23 cellular contexts compared by ENCODE assay signal in genomic region chr3:16380421-16380820, GRCh38.
A peak's percentile ranks its signal among the peaks of the same experiment; 100 is the strongest.
DNase-seq lines count a peak whose midpoint lies in the region; TF ChIP-seq lines count a peak whose summit lies in the region.
"Had no signal": no experiment of that assay in that cellular context is flagged by ENCODE, and none has a peak within 500 bp of the region (broad histone marks: within the 10 kb centered on the region; RNA-seq: fewer than 3 reads in every experiment).

No MANE protein-coding gene starts in this region.

- peak overlapping the region; percentile 97 for H3K27ac ChIP-seq in OCI-LY1 (ENCODE audit: low read depth, low read length, poor library complexity, severe bottlenecking)
- peak overlapping the region; percentile 90 for H3K27ac ChIP-seq in thymus (ENCODE audit: low read depth)
- H3K27ac ChIP-seq: brain microvascular endothelial cell, C4-2B, GM23248, heart left ventricle, psoas muscle had no signal

- peak overlapping the region; percentile 30; the same call in 1 of the 2 replicates for H3K4me2 ChIP-seq in OCI-LY1 (ENCODE audit: low read length)

- peak overlapping the region; percentile 4 for H3K4me3 ChIP-seq in OCI-LY1 (ENCODE audit: low read depth, low read length, poor library complexity, severe bottlenecking)
- no peak overlapping the region for H3K4me3 ChIP-seq in thymus (ENCODE audit: low read length)
- H3K4me3 ChIP-seq: GM23248, heart left ventricle, psoas muscle had no signal

- no peaks in the 10 kb centered on the region for H3K27me3 Mint-ChIP-seq in activated naive CD4-positive, alpha-beta T cell treated with anti-CD3 and anti-CD28 coated beads for 36 hours (ENCODE audit: low read depth)
- H3K27me3 Mint-ChIP-seq in activated naive CD8-positive, alpha-beta T cell, result no peaks in the 10 kb centered on the region
- peaks cover 2% of the 10 kb centered on the region for H3K27me3 Mint-ChIP-seq in progenitor cell of endocrine pancreas

- no peaks in the 10 kb centered on the region for H3K9me3 ChIP-seq in OCI-LY1 (ENCODE audit: low read length)
- no peaks in the 10 kb centered on the region for H3K9me3 ChIP-seq in thymus (ENCODE audit: control insufficient read depth)
- H3K9me3 ChIP-seq: heart left ventricle, psoas muscle had no signal

- H3K4me1 ChIP-seq in OCI-LY1 (ENCODE audit: insufficient read depth, low read length, severe bottlenecking), result peaks cover 90% of the 10 kb centered on the region
- peaks cover 55% of the 10 kb centered on the region for H3K4me1 ChIP-seq in thymus (ENCODE audit: control insufficient read depth, insufficient read depth, low read length)

- H3K36me3 ChIP-seq in OCI-LY1 (ENCODE audit: insufficient read depth, low read length) (peaks cover 94% of the 10 kb centered on the region), thymus (ENCODE audit: control insufficient read depth, insufficient read depth) (peaks cover 9% of the 10 kb centered on the region)

- no peaks in the 10 kb centered on the region for H3K9me2 ChIP-seq in OCI-LY1 (ENCODE audit: low read depth, low read length)

- no peak overlapping the region for H2AFZ ChIP-seq in OCI-LY1 (ENCODE audit: low read length)
- H2AFZ ChIP-seq: GM23248 had no signal

- peak overlapping the region; percentile 77 for H3K27ac Mint-ChIP-seq in activated naive CD4-positive, alpha-beta T cell treated with anti-CD3 and anti-CD28 coated beads for 36 hours
- peak overlapping the region; percentile 51 for H3K27ac Mint-ChIP-seq in activated naive CD8-positive, alpha-beta T cell
- H3K27ac Mint-ChIP-seq in progenitor cell of endocrine pancreas, result no peak overlapping the region
- H3K27ac Mint-ChIP-seq: WTC11 had no signal

- no peaks in the 10 kb centered on the region for H3K27me3 ChIP-seq in OCI-LY1 (ENCODE audit: insufficient read depth, low read length)
- H3K27me3 ChIP-seq in thymus (ENCODE audit: control insufficient read depth, insufficient read depth), result no peaks in the 10 kb centered on the region
- H3K27me3 ChIP-seq: brain microvascular endothelial cell, heart left ventricle had no signal

- no peak for TF ChIP-seq CTCF in OCI-LY1 (IDR thresholded peaks at IDR 0.05; ENCODE audit: low read length)
- TF ChIP-seq CTCF in progenitor cell of endocrine pancreas (IDR thresholded peaks at IDR 0.05; ENCODE audit: unreplicated experiment), result no peak

- no peak overlapping the region for H3K4me3 Mint-ChIP-seq in activated naive CD4-positive, alpha-beta T cell treated with anti-CD3 and anti-CD28 coated beads for 36 hours
- no peak overlapping the region for H3K4me3 Mint-ChIP-seq in activated naive CD8-positive, alpha-beta T cell
- H3K4me3 Mint-ChIP-seq in progenitor cell of endocrine pancreas (ENCODE audit: low read depth), result no peak overlapping the region
- H3K4me3 Mint-ChIP-seq: WTC11 had no signal

- H3K9me3 Mint-ChIP-seq in activated naive CD4-positive, alpha-beta T cell treated with anti-CD3 and anti-CD28 coated beads for 36 hours, result peaks cover 11% of the 10 kb centered on the region
- peaks cover 4% of the 10 kb centered on the region for H3K9me3 Mint-ChIP-seq in activated naive CD8-positive, alpha-beta T cell (ENCODE audit: low read depth)
- H3K9me3 Mint-ChIP-seq in progenitor cell of endocrine pancreas (ENCODE audit: low read depth), result peaks cover 4% of the 10 kb centered on the region

- H3K36me3 Mint-ChIP-seq in activated naive CD4-positive, alpha-beta T cell treated with anti-CD3 and anti-CD28 coated beads for 36 hours (ENCODE audit: low read depth), result peaks cover 59% of the 10 kb centered on the region
- H3K36me3 Mint-ChIP-seq in activated naive CD8-positive, alpha-beta T cell, result peaks cover 22% of the 10 kb centered on the region
- H3K36me3 Mint-ChIP-seq in progenitor cell of endocrine pancreas (ENCODE audit: insufficient read depth), result no peaks in the 10 kb centered on the region

- 95% methylated on average over 1 of the region's 1 CpG for WGBS in thymus

- intact Hi-C loops in activated naive CD4-positive, alpha-beta T cell treated with anti-CD3 and anti-CD28 coated beads for 36 hours (cut with micrococcal nuclease), result no loop called here

- peaks cover 69% of the 10 kb centered on the region for H3K4me1 Mint-ChIP-seq in activated naive CD4-positive, alpha-beta T cell treated with anti-CD3 and anti-CD28 coated beads for 36 hours (ENCODE audit: low read depth)
- H3K4me1 Mint-ChIP-seq in activated naive CD8-positive, alpha-beta T cell (ENCODE audit: low read depth), result peaks cover 79% of the 10 kb centered on the region
- H3K4me1 Mint-ChIP-seq in progenitor cell of endocrine pancreas (ENCODE audit: low read depth), result no peaks in the 10 kb centered on the region

- H3K79me2 ChIP-seq in OCI-LY1 (ENCODE audit: insufficient read depth, low read length), result peaks cover 27% of the 10 kb centered on the region

- peaks cover 17% of the 10 kb centered on the region for H3F3A ChIP-seq in OCI-LY1 (ENCODE audit: insufficient read depth, low read length)

- H4K20me1 ChIP-seq in OCI-LY1 (ENCODE audit: insufficient read depth, low read length), result no peaks in the 10 kb centered on the region

- DNase-seq in activated naive CD4-positive, alpha-beta T cell treated with anti-CD3 and anti-CD28 coated beads for 36 hours, result no peak
- DNase-seq in activated naive CD4-positive, alpha-beta T cell (lab: John Stamatoyannopoulos, UW), result no peak
- DNase-seq in activated CD8-positive, alpha-beta memory T cell treated with anti-CD3 and anti-CD28 coated beads, Interleukin-2, amount 50 U/mL, for 48 hours, result no peak
- DNase-seq in NCI-H748 (lab: John Stamatoyannopoulos, UW; ENCODE audit: unreplicated experiment) (no peak), progenitor cell of endocrine pancreas (ENCODE audit: low spot score, unreplicated experiment) (no peak)
- DNase-seq: activated T-cell treated with anti-CD3 and anti-CD28 coated beads, Interleukin-2, amount 50 U/mL, for 1 hour; brain microvascular endothelial cell; effector CD8-positive, alpha-beta T cell; erythroblast; GM23248; heart left ventricle; mammary epithelial cell; NCI-H1092; NCI-H187 treated with DMSO at 0.1 percent for 48 hours; NCI-H69; psoas muscle; RPMI8226; stimulated activated CD8-positive, alpha-beta memory T cell treated with anti-CD3 and anti-CD28 coated beads, Interleukin-4, amount 100 ng/mL, for 48 hours had no signal

- CTCF ChIA-PET in activated naive CD4-positive, alpha-beta T cell treated with anti-CD3 and anti-CD28 coated beads for 36 hours (lab: Charles Lee), result no interaction called here

- H3K9ac ChIP-seq in OCI-LY1 (ENCODE audit: low read length), result peak overlapping the region; percentile 44; the same call in 1 of the 2 replicates
- H3K9ac ChIP-seq: GM23248 had no signal
